Comparison of ENCODE assay signal across 8 cellular contexts in the genomic region with DNA sequence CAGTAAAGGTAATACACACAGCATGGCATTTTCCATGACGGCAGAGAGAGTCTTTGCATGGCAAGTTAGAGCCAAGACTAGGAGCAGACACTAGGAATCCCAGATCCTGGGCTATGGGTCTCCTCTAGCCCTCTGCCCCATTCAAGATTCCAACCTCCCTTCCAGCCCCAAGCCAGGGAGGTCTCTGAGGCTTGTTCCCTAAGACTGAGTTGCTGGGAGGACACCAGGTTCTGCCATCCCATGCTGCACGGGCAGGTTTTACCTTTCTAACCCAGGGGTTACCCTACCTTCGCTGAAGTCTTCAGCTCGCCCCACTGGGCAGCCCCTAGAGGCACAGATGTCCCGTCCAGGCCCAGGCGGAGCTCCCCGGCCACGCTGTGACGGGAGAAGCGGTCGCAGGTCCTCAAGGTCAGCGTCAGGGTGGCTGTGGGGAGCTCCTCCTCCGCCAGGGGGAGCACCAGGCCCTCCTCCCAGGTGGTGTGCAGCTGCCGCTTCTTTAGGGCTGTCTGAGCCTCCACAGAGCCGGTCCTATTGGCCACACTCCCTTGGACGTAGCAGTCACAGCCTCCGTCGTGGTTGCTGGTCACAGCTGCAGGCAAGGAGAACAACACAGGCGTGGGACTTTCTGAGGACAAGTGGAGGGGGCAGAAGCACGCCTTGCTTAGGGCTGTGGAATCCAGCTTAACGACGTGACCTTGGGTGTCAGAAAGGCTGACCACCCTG. TPM values are rescaled to one million over a fixed set of nuclear protein-coding genes. Genes with fewer than 3 reads are reported as not detected.
DNase-seq lines count a peak whose midpoint lies in the region; ATAC-seq and TF ChIP-seq lines count a peak whose summit lies in the region.

No MANE protein-coding gene starts in this region.

- H3K4me3 ChIP-seq in cardiac fibroblast (replicated peaks in 1 of 2; ENCODE audit: low read depth in 2 of 2, low read length in 2 of 2) (no peak overlapping the region), mesendoderm (ENCODE audit: low read length) (no peak overlapping the region)

- H2BK5ac ChIP-seq in mesendoderm (ENCODE audit: low read length) = no peak overlapping the region

- no peak overlapping the region for H2BK15ac ChIP-seq in mesendoderm (replicated peaks; ENCODE audit: low read depth)

- no peaks in the 10 kb centered on the region for H3K27me3 ChIP-seq in mesendoderm (ENCODE audit: insufficient read depth, low read length, poor library complexity)

- ATAC-seq in GM21381 (IDR thresholded peaks at IDR 0.05; ENCODE audit: unreplicated experiment) = no peak
- no peak for ATAC-seq in GM18861 (IDR thresholded peaks at IDR 0.05; ENCODE audit: unreplicated experiment)

- DNase-seq in COLO668 (lab: John Stamatoyannopoulos, UW; ENCODE audit: unreplicated experiment) (peak; percentile 76), H4 (ENCODE audit: low spot score) (peak; percentile 59), cardiac fibroblast (ENCODE audit: low read depth in 2 of 2) (peak; percentile 35 to 67), mesendoderm (peak; percentile 84), inferior parietal cortex (ENCODE audit: extremely low spot score) (no peak)

- no peak overlapping the region for H3K23ac ChIP-seq in mesendoderm (ENCODE audit: low read length)

- H3K79me2 ChIP-seq in mesendoderm (ENCODE audit: control insufficient read depth, insufficient read depth, low read length) = no peaks in the 10 kb centered on the region

- no peak overlapping the region for H3K18ac ChIP-seq in mesendoderm (ENCODE audit: low read length)

- H3K36me3 ChIP-seq in mesendoderm (ENCODE audit: control insufficient read depth, insufficient read depth, low read length) = no peaks in the 10 kb centered on the region

- no CpG with 5 or more reads among the region's 22 CpGs for WGBS in mesendoderm (ENCODE audit: extremely low coverage, insufficient coverage, low lambda C conversion rate)

- no peak overlapping the region for H3K27ac ChIP-seq in mesendoderm (ENCODE audit: low read depth, low read length)

- H4K8ac ChIP-seq in mesendoderm (ENCODE audit: low read depth, low read length) = no peak overlapping the region

- no peak overlapping the region for H4K5ac ChIP-seq in mesendoderm (ENCODE audit: low read length)

- H2BK120ac ChIP-seq in mesendoderm (ENCODE audit: low read depth, low read length) = no peak overlapping the region

- H3K79me1 ChIP-seq in mesendoderm (ENCODE audit: low read length) = no peaks in the 10 kb centered on the region

- no peak overlapping the region for H3K4me2 ChIP-seq in mesendoderm (ENCODE audit: low read length)

- no peak overlapping the region for H2AK5ac ChIP-seq in mesendoderm (ENCODE audit: low read length)

- H3K56ac ChIP-seq in mesendoderm (ENCODE audit: low read length) = no peak overlapping the region

- H3K4ac ChIP-seq in mesendoderm (ENCODE audit: low read depth, low read length) = no peak overlapping the region

- H3K4me1 ChIP-seq in mesendoderm (ENCODE audit: control insufficient read depth, low read depth, low read length) = no peaks in the 10 kb centered on the region

- H3K9ac ChIP-seq in mesendoderm (ENCODE audit: low read length) = no peak overlapping the region

- TF ChIP-seq CTCF in cardiac fibroblast (IDR thresholded peaks at IDR 0.05; ENCODE audit: low read depth, low read length) = peak; percentile 87

TF ChIP-seq in PFSK-1, 5 proteins besides CTCF, POLR2A, EP300 and RAD21:
- peak; percentile 23 for TF ChIP-seq FOXP2 (optimal IDR thresholded peaks at IDR 0.05; ENCODE audit: borderline replicate concordance, extremely low read depth, extremely low read length, insufficient read depth)
- no peak for TF ChIP-seq SIN3A (IDR thresholded peaks at IDR 0.05; ENCODE audit: borderline replicate concordance, insufficient read depth, low read length)
- TF ChIP-seq REST (IDR thresholded peaks at IDR 0.05; ENCODE audit: insufficient read depth in 1 of 2, low read depth in 2 of 2, low read length in 2 of 2) = no peak
- no peak for TF ChIP-seq POLR2AphosphoS5 (IDR thresholded peaks at IDR 0.05; ENCODE audit: low read depth, low read length)
- TF ChIP-seq TAF1 (IDR thresholded peaks at IDR 0.05; ENCODE audit: borderline replicate concordance, insufficient read depth, low read length) = no peak
TF ChIP-seq in PFSK-1: peak in this region for 1.

RNA-seq across cellular contexts. Expression of gene SYT13, which starts 33.8 kb away (rescaled TPM):
- total RNA-seq in H4 (2014; rRNA removed; shearing (Covaris generic)) = 0.06 TPM in 1 of 2 replicates, not detected in the other
- not detected for polyA plus RNA-seq in PFSK-1 (2012; ENCODE audit: insufficient read length, low read depth)
- polyA plus RNA-seq in mesendoderm (2013, experiment 1 of 2) = 1.9 TPM
- 2.1 TPM for polyA plus RNA-seq in mesendoderm (2013, experiment 2 of 2)
